In genomic region chr14:24982472-24983155, GRCh38 we compare ENCODE assay signal across 1 cellular context.
TF ChIP-seq lines count a peak whose summit lies in the region.

No MANE protein-coding gene starts in this region.

TF ChIP-seq in HepG2, 621 proteins besides CTCF, POLR2A, EP300 and RAD21 (continued from another document and continues in another):
- TF ChIP-seq ZNF264 (CRISPR knock-in tag; IDR thresholded peaks at IDR 0.05) (no peak), FOXA1 (IDR thresholded peaks at IDR 0.05) (peak; percentile 95), FOXA1 (CRISPR knock-in tag; IDR thresholded peaks at IDR 0.05) (peak; percentile 94), MZF1 (CRISPR knock-in tag; IDR thresholded peaks at IDR 0.05; ENCODE audit: borderline replicate concordance) (no peak), GATAD2A (CRISPR knock-in tag; IDR thresholded peaks at IDR 0.05) (peak; percentile 89), ZKSCAN8 (CRISPR knock-in tag; IDR thresholded peaks at IDR 0.05; ENCODE audit: borderline replicate concordance) (no peak), YY1 (IDR thresholded peaks at IDR 0.05; ENCODE audit: insufficient read depth, insufficient replicate concordance, low read depth, low read length) (no peak), ZNF703 (CRISPR knock-in tag; IDR thresholded peaks at IDR 0.05; ENCODE audit: borderline replicate concordance) (no peak), SCMH1 (CRISPR knock-in tag; IDR thresholded peaks at IDR 0.05; ENCODE audit: borderline replicate concordance) (no peak), MLLT10 (CRISPR knock-in tag; IDR thresholded peaks at IDR 0.05) (no peak), ZNF230 (CRISPR knock-in tag; IDR thresholded peaks at IDR 0.05) (no peak), SP4 (CRISPR knock-in tag; IDR thresholded peaks at IDR 0.05) (no peak), HOXD1 (CRISPR knock-in tag; IDR thresholded peaks at IDR 0.05) (no peak), ESRRA (CRISPR knock-in tag; IDR thresholded peaks at IDR 0.05; ENCODE audit: low read depth) (no peak), HNF4A (CRISPR knock-in tag; IDR thresholded peaks at IDR 0.05) (peak; percentile 60), REST (IDR thresholded peaks at IDR 0.05; ENCODE audit: borderline replicate concordance in 1 of 2, low read depth in 1 of 2, low read length in 2 of 2) (no peak), ZNF12 (CRISPR knock-in tag; IDR thresholded peaks at IDR 0.05) (peak; percentile 69; the same call in 1 of the 2 replicates), TBL1XR1 (IDR thresholded peaks at IDR 0.05; ENCODE audit: borderline replicate concordance, low read length, partially characterized antibody) (peak; percentile 34), ZFP41 (CRISPR knock-in tag; IDR thresholded peaks at IDR 0.05; ENCODE audit: borderline replicate concordance) (no peak), NFATC3 (CRISPR knock-in tag; IDR thresholded peaks at IDR 0.05) (no peak), TBX3 (IDR thresholded peaks at IDR 0.05; ENCODE audit: borderline replicate concordance) (no peak), AGO2 (optimal IDR thresholded peaks at IDR 0.05; ENCODE audit: low read depth, low read length) (no peak), ZNF441 (CRISPR knock-in tag; IDR thresholded peaks at IDR 0.05; ENCODE audit: borderline replicate concordance) (no peak), ZBTB21 (CRISPR knock-in tag; IDR thresholded peaks at IDR 0.05) (no peak), HOXA3 (CRISPR knock-in tag; IDR thresholded peaks at IDR 0.05) (no peak), MYNN (CRISPR knock-in tag; IDR thresholded peaks at IDR 0.05; ENCODE audit: low read depth) (no peak), ASH2L (IDR thresholded peaks at IDR 0.05; ENCODE audit: insufficient read length, low read depth, low read length) (peak; percentile 29), KAT8 (CRISPR knock-in tag; IDR thresholded peaks at IDR 0.05) (no peak), POLR2AphosphoS5 (IDR thresholded peaks at IDR 0.05; ENCODE audit: low read depth, low read length) (no peak), BHLHE40 (IDR thresholded peaks at IDR 0.05; ENCODE audit: low read length) (no peak), MEF2D (CRISPR knock-in tag; IDR thresholded peaks at IDR 0.05) (no peak), MED8 (CRISPR knock-in tag; IDR thresholded peaks at IDR 0.05; ENCODE audit: insufficient replicate concordance) (no peak), SP140L (CRISPR knock-in tag; IDR thresholded peaks at IDR 0.05; ENCODE audit: borderline replicate concordance) (no peak), ZNF331 (CRISPR knock-in tag; IDR thresholded peaks at IDR 0.05) (0 out of 2 replicates have a peak, but pooled peaks have one; percentile 20)
- TF ChIP-seq, protein P1, sequence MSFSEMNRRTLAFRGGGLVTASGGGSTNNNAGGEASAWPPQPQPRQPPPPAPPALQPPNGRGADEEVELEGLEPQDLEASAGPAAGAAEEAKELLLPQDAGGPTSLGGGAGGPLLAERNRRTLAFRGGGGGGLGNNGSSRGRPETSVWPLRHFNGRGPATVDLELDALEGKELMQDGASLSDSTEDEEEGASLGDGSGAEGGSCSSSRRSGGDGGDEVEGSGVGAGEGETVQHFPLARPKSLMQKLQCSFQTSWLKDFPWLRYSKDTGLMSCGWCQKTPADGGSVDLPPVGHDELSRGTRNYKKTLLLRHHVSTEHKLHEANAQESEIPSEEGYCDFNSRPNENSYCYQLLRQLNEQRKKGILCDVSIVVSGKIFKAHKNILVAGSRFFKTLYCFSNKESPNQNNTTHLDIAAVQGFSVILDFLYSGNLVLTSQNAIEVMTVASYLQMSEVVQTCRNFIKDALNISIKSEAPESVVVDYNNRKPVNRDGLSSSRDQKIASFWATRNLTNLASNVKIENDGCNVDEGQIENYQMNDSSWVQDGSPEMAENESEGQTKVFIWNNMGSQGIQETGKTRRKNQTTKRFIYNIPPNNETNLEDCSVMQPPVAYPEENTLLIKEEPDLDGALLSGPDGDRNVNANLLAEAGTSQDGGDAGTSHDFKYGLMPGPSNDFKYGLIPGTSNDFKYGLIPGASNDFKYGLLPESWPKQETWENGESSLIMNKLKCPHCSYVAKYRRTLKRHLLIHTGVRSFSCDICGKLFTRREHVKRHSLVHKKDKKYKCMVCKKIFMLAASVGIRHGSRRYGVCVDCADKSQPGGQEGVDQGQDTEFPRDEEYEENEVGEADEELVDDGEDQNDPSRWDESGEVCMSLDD (CRISPR knock-in tag; IDR thresholded peaks at IDR 0.05; ENCODE audit: borderline replicate concordance) = no peak
- TF ChIP-seq, protein P2, sequence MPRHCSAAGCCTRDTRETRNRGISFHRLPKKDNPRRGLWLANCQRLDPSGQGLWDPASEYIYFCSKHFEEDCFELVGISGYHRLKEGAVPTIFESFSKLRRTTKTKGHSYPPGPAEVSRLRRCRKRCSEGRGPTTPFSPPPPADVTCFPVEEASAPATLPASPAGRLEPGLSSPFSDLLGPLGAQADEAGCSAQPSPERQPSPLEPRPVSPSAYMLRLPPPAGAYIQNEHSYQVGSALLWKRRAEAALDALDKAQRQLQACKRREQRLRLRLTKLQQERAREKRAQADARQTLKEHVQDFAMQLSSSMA (CRISPR knock-in tag; IDR thresholded peaks at IDR 0.05) = no peak
- TF ChIP-seq, protein P3, sequence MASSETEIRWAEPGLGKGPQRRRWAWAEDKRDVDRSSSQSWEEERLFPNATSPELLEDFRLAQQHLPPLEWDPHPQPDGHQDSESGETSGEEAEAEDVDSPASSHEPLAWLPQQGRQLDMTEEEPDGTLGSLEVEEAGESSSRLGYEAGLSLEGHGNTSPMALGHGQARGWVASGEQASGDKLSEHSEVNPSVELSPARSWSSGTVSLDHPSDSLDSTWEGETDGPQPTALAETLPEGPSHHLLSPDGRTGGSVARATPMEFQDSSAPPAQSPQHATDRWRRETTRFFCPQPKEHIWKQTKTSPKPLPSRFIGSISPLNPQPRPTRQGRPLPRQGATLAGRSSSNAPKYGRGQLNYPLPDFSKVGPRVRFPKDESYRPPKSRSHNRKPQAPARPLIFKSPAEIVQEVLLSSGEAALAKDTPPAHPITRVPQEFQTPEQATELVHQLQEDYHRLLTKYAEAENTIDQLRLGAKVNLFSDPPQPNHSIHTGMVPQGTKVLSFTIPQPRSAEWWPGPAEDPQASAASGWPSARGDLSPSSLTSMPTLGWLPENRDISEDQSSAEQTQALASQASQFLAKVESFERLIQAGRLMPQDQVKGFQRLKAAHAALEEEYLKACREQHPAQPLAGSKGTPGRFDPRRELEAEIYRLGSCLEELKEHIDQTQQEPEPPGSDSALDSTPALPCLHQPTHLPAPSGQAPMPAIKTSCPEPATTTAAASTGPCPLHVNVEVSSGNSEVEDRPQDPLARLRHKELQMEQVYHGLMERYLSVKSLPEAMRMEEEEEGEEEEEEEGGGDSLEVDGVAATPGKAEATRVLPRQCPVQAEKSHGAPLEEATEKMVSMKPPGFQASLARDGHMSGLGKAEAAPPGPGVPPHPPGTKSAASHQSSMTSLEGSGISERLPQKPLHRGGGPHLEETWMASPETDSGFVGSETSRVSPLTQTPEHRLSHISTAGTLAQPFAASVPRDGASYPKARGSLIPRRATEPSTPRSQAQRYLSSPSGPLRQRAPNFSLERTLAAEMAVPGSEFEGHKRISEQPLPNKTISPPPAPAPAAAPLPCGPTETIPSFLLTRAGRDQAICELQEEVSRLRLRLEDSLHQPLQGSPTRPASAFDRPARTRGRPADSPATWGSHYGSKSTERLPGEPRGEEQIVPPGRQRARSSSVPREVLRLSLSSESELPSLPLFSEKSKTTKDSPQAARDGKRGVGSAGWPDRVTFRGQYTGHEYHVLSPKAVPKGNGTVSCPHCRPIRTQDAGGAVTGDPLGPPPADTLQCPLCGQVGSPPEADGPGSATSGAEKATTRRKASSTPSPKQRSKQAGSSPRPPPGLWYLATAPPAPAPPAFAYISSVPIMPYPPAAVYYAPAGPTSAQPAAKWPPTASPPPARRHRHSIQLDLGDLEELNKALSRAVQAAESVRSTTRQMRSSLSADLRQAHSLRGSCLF (CRISPR knock-in tag; IDR thresholded peaks at IDR 0.05; ENCODE audit: borderline replicate concordance) = no peak
- TF ChIP-seq, protein P4, sequence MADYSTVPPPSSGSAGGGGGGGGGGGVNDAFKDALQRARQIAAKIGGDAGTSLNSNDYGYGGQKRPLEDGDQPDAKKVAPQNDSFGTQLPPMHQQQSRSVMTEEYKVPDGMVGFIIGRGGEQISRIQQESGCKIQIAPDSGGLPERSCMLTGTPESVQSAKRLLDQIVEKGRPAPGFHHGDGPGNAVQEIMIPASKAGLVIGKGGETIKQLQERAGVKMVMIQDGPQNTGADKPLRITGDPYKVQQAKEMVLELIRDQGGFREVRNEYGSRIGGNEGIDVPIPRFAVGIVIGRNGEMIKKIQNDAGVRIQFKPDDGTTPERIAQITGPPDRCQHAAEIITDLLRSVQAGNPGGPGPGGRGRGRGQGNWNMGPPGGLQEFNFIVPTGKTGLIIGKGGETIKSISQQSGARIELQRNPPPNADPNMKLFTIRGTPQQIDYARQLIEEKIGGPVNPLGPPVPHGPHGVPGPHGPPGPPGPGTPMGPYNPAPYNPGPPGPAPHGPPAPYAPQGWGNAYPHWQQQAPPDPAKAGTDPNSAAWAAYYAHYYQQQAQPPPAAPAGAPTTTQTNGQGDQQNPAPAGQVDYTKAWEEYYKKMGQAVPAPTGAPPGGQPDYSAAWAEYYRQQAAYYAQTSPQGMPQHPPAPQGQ (CRISPR knock-in tag; IDR thresholded peaks at IDR 0.05; ENCODE audit: borderline replicate concordance) = no peak
- TF ChIP-seq, protein P5, sequence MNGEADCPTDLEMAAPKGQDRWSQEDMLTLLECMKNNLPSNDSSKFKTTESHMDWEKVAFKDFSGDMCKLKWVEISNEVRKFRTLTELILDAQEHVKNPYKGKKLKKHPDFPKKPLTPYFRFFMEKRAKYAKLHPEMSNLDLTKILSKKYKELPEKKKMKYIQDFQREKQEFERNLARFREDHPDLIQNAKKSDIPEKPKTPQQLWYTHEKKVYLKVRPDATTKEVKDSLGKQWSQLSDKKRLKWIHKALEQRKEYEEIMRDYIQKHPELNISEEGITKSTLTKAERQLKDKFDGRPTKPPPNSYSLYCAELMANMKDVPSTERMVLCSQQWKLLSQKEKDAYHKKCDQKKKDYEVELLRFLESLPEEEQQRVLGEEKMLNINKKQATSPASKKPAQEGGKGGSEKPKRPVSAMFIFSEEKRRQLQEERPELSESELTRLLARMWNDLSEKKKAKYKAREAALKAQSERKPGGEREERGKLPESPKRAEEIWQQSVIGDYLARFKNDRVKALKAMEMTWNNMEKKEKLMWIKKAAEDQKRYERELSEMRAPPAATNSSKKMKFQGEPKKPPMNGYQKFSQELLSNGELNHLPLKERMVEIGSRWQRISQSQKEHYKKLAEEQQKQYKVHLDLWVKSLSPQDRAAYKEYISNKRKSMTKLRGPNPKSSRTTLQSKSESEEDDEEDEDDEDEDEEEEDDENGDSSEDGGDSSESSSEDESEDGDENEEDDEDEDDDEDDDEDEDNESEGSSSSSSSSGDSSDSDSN (CRISPR knock-in tag; IDR thresholded peaks at IDR 0.05) = no peak
- TF ChIP-seq, protein P6, sequence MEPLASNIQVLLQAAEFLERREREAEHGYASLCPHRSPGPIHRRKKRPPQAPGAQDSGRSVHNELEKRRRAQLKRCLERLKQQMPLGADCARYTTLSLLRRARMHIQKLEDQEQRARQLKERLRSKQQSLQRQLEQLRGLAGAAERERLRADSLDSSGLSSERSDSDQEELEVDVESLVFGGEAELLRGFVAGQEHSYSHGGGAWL (CRISPR knock-in tag; IDR thresholded peaks at IDR 0.05) = no peak
- TF ChIP-seq, protein P7, sequence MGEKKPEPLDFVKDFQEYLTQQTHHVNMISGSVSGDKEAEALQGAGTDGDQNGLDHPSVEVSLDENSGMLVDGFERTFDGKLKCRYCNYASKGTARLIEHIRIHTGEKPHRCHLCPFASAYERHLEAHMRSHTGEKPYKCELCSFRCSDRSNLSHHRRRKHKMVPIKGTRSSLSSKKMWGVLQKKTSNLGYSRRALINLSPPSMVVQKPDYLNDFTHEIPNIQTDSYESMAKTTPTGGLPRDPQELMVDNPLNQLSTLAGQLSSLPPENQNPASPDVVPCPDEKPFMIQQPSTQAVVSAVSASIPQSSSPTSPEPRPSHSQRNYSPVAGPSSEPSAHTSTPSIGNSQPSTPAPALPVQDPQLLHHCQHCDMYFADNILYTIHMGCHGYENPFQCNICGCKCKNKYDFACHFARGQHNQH (CRISPR knock-in tag; IDR thresholded peaks at IDR 0.05) = peak; percentile 34; the same call in 1 of the 2 replicates
